ENCODE assay signal across 23 cellular contexts in the genomic region with DNA sequence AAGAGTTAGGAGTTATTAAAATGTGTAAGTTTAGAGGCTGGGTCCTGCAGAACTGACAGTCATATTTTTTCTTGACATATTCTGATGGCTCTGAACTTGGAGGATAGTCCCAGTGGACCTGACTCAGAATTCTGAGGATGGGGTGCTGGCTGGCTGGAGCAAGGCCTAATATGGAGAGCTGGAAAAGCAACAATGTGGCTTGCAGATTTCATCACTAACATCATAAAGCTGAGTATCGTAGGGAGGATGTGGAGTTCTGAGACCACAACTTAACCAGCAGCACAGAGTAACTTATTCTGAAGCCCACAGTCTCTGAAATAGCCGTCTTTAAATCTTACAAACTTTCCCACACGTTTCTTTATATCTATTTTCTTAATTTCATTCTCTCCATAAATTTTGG. TPM values are rescaled to one million over a fixed set of nuclear protein-coding genes. Genes with fewer than 3 reads are reported as not detected.
DNase-seq lines count a peak whose midpoint lies in the region; ATAC-seq and TF ChIP-seq lines count a peak whose summit lies in the region.
"Had no signal": no experiment of that assay in that cellular context is flagged by ENCODE, and none has a peak within 500 bp of the region (broad histone marks: within the 10 kb centered on the region; RNA-seq: fewer than 3 reads in every experiment).

No MANE protein-coding gene starts in this region.

- no peaks in the 10 kb centered on the region for H4K20me1 ChIP-seq in osteoblast (ENCODE audit: insufficient read depth, low read length)

- POLR2A ChIA-PET in AG04449 (lab: Yijun Ruan, JAX) = no interaction called here
- POLR2A ChIA-PET in HEK293T (lab: Yijun Ruan, JAX) = no interaction called here

- H2AFZ ChIP-seq in osteoblast (ENCODE audit: low read length) = no peak overlapping the region
- H2AFZ ChIP-seq: GM23338 had no signal

- H3K27ac ChIP-seq in brain microvascular endothelial cell (no peak overlapping the region), osteoblast (ENCODE audit: low read depth, low read length) (peak overlapping the region; percentile 60)

- peak overlapping the region; percentile 42 for H3K4me2 ChIP-seq in osteoblast (ENCODE audit: insufficient read depth, low read length)
- H3K4me2 ChIP-seq: GM23338 had no signal

- H3K4me3 ChIP-seq in AG04449 (ENCODE audit: low read depth, low read length) = no peak overlapping the region
- no peak overlapping the region for H3K4me3 ChIP-seq in brain microvascular endothelial cell (ENCODE audit: low read depth, low read length)
- H3K4me3 ChIP-seq in osteoblast (ENCODE audit: insufficient read depth, low read length) = no peak overlapping the region
- H3K4me3 ChIP-seq: GM23338, K562 had no signal

- peaks cover 36% of the 10 kb centered on the region for H3K4me1 ChIP-seq in osteoblast (ENCODE audit: insufficient read depth, low read length)

- intact Hi-C loops in left ventricle myocardium superior (cut with micrococcal nuclease) = no loop called here

- no peak for TF ChIP-seq CTCF in AG04449 (IDR thresholded peaks at IDR 0.05; ENCODE audit: insufficient read depth, low read length, missing control alignments)
- no peak for TF ChIP-seq CTCF in brain microvascular endothelial cell (IDR thresholded peaks at IDR 0.05; ENCODE audit: low read depth, low read length, missing control alignments)
- no peak for TF ChIP-seq CTCF in osteoblast (IDR thresholded peaks at IDR 0.05; ENCODE audit: extremely low read depth, low read depth, low read length)

- DNase-seq in AG04449 (ENCODE audit: low read depth, low spot score) (peak; percentile 51), GM04504 (ENCODE audit: low read depth) (peak; percentile 24), brain microvascular endothelial cell (peak; percentile 7), osteoblast (ENCODE audit: insufficient read length, low spot score, missing footprints) (peak; percentile 78), HEK293T (ENCODE audit: extremely low spot score) (no peak), SKM-1 treated with dmso at 0.1 percent for 144 hours (lab: John Stamatoyannopoulos, UW; ENCODE audit: unreplicated experiment) (no peak), left ventricle myocardium superior (no peak)
- no peak for DNase-seq in activated CD4-positive, alpha-beta T cell treated with anti-CD3 and anti-CD28 coated beads, Interleukin-2, amount 50 U/mL, for 48 hours
- DNase-seq: CD4-positive, CD25-positive, alpha-beta regulatory T cell; DMS79; HCEC 1CT; NCI-H1105 treated with DMSO at 0.1 percent for 48 hours; NCI-H2029 treated with DMSO at 0.1 percent for 48 hours; NCI-H2171 treated with DMSO at 0.1 percent for 48 hours; NCI-H524 treated with DMSO at 0.1 percent for 48 hours; NCI-H82; SIG-M5; T-cell had no signal

- in situ Hi-C loops in brain microvascular endothelial cell (cut with HindIII; ENCODE audit: low pct_ligation_motif_present, low sequenced_read_pairs) = no loop called here

- H3K27me3 ChIP-seq in brain microvascular endothelial cell (replicated peaks) (no peaks in the 10 kb centered on the region), osteoblast (ENCODE audit: insufficient read depth, low read length) (no peaks in the 10 kb centered on the region)

- no peak for ATAC-seq in left ventricle myocardium superior
- ATAC-seq: GM23338, K562, Panc1, SK-N-SH treated with all-trans-retinoic acid at 6 μM for 48 hours, T-cell had no signal

- peaks cover 4% of the 10 kb centered on the region for H3K9me3 ChIP-seq in osteoblast (ENCODE audit: low read depth, low read length)

- H3K79me2 ChIP-seq in osteoblast (ENCODE audit: insufficient read depth, low read length) = no peaks in the 10 kb centered on the region

- H3K36me3 ChIP-seq in brain microvascular endothelial cell (replicated peaks) (no peaks in the 10 kb centered on the region), osteoblast (ENCODE audit: insufficient read depth, low read length) (no peaks in the 10 kb centered on the region)

- CTCF ChIA-PET in AG04449 (lab: Yijun Ruan, JAX) = interaction anchor here (0.9 to 1.5 kb wide), 4 partner anchors 9 to 524 kb away, joined by 3 to 6 read pairs (median 3); no protein-coding TSS in a partner anchor
- CTCF ChIA-PET in HEK293T (lab: Yijun Ruan, JAX) = no interaction called here

TF ChIP-seq in HEK293T, 16 proteins besides CTCF, POLR2A, EP300 and RAD21:
- no peak for TF ChIP-seq NFRKB (IDR thresholded peaks at IDR 0.05)
TF ChIP-seq in HEK293T: peak in this region for 0.

RNA-seq across cellular contexts. Expression of gene KRTAP1-5, which starts 2.3 kb away (rescaled TPM):
- total RNA-seq in osteoblast (25.0 and 31.8 TPM in 2 replicates), left ventricle myocardium superior (not detected)
- total RNA-seq: A172; CD4-positive, CD25-positive, alpha-beta regulatory T cell; GM23338; K562; T-cell had no signal

RNA-seq across cellular contexts. Expression of gene KRTAP1-4, which starts 5.3 kb away (rescaled TPM):
- not detected in 2 replicates for total RNA-seq in osteoblast
- total RNA-seq in left ventricle myocardium superior = not detected
- total RNA-seq: A172; CD4-positive, CD25-positive, alpha-beta regulatory T cell; GM23338; K562; T-cell had no signal

RNA-seq across cellular contexts. Expression of gene KRTAP1-3, which starts 10.0 kb away (rescaled TPM):
- total RNA-seq in osteoblast (not detected in 2 replicates), left ventricle myocardium superior (not detected)
- total RNA-seq: A172; CD4-positive, CD25-positive, alpha-beta regulatory T cell; GM23338; K562; T-cell had no signal

RNA-seq across cellular contexts. Expression of gene KRTAP3-1, which starts 15.8 kb away (rescaled TPM):
- total RNA-seq in osteoblast (not detected in 2 replicates), left ventricle myocardium superior (not detected)
- total RNA-seq: A172; CD4-positive, CD25-positive, alpha-beta regulatory T cell; GM23338; K562; T-cell had no signal

RNA-seq across cellular contexts. Expression of gene KRTAP1-1, which starts 16.5 kb away (rescaled TPM):
- 2.2 and 2.4 TPM in 2 replicates for total RNA-seq in osteoblast
- total RNA-seq in left ventricle myocardium superior = not detected
- total RNA-seq: A172; CD4-positive, CD25-positive, alpha-beta regulatory T cell; GM23338; K562; T-cell had no signal

Comparison
In these comparisons a context has a peak if more than half of its experiments do, and no peak if none do; other contexts are left out.
1. DNase-seq: peak in AG04449 (single experiment), GM04504 (single experiment), brain microvascular endothelial cell (single experiment) and osteoblast (single experiment); none in activated CD4-positive, alpha-beta T cell treated with anti-CD3 and anti-CD28 coated beads, Interleukin-2, amount 50 U/mL, for 48 hours (0 of 2), HEK293T (single experiment), SKM-1 treated with dmso at 0.1 percent for 144 hours (single experiment) and left ventricle myocardium superior (single experiment).
2. RNA of gene KRTAP1-5, which starts 2.3 kb away (total RNA-seq): 25.0 to 31.8 TPM in osteoblast; not detected in left ventricle myocardium superior (single experiment); every median in the first group is over 10 times any median in the second.